Comparison of ENCODE assay signal across 9 cellular contexts in genomic region chr15:33675246-33675645, GRCh38.
DNase-seq lines count a peak whose midpoint lies in the region; ATAC-seq and TF ChIP-seq lines count a peak whose summit lies in the region.
"Had no signal": no experiment of that assay in that cellular context is flagged by ENCODE, and none has a peak within 500 bp of the region (broad histone marks: within the 10 kb centered on the region; RNA-seq: fewer than 3 reads in every experiment).

No MANE protein-coding gene starts in this region.

- peak; percentile 58 for TF ChIP-seq CTCF in GM10266 (IDR thresholded peaks at IDR 0.05; ENCODE audit: control insufficient read depth, insufficient read depth, low read depth, missing control alignments)
- TF ChIP-seq CTCF in astrocyte of the cerebellum (IDR thresholded peaks at IDR 0.05; ENCODE audit: low read depth, low read length, missing control alignments): peak; percentile 55

- DNase-seq in GM10266 (ENCODE audit: extremely low spot score) (peak; percentile 54), LHCN-M2 (ENCODE audit: low read depth) (peak; percentile 21), astrocyte of the cerebellum (ENCODE audit: low read depth) (peak; percentile 13), myocyte (ENCODE audit: low read depth) (peak; percentile 23), NCI-H187 (lab: John Stamatoyannopoulos, UW) (no peak), retina (no peak), GM19240 (ENCODE audit: insufficient read length, low spot score) (no peak)
- DNase-seq: cortex of kidney had no signal

- in situ Hi-C loops in astrocyte of the cerebellum (cut with HindIII; ENCODE audit: low sequenced_read_pairs): loop anchor here (5.0 to 25.0 kb wide), 2 partner anchors 57 to 438 kb away; no protein-coding TSS in a partner anchor

- no peak for ATAC-seq in HG03439 (IDR thresholded peaks at IDR 0.05; ENCODE audit: unreplicated experiment)

- no peak overlapping the region for H3K4me3 ChIP-seq in astrocyte of the cerebellum (ENCODE audit: low read depth, low read length)

Comparison
In these comparisons a context has a peak if more than half of its experiments do, and no peak if none do; other contexts are left out.
1. DNase-seq: peak in GM10266 (single experiment), LHCN-M2 (single experiment), astrocyte of the cerebellum (single experiment) and myocyte (single experiment); none in NCI-H187 (0 of 2), retina (single experiment) and GM19240 (single experiment).